ENCODE assay signal across 15 cellular contexts in the genomic region with DNA sequence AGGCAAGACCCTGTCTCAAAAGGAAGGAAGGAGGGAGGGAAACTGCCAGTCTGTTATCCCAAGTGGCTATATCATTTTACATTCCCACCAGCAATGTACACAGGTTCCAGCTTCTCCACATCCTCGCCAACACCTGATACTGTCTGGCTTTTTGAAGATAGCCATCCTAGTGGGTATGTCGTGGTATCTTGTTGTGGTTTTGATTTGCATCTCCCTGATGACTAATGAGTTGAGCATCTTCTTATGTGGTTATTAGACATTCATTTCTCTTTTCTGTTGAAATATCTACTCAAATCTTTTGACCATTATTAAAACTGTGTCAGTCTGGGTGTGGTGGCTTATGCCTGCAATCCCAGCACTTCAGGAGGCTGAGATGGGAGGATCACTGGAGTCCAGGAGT. TPM values are rescaled to one million over a fixed set of nuclear protein-coding genes. Genes with fewer than 3 reads are reported as not detected.
A peak's percentile ranks its signal among the peaks of the same experiment; 100 is the strongest.
DNase-seq lines count a peak whose midpoint lies in the region; TF ChIP-seq lines count a peak whose summit lies in the region.
"Had no signal": no experiment of that assay in that cellular context is flagged by ENCODE, and none has a peak within 500 bp of the region (broad histone marks: within the 10 kb centered on the region; RNA-seq: fewer than 3 reads in every experiment).

No MANE protein-coding gene starts in this region.

- H3K4me1 ChIP-seq in fibroblast of lung (ENCODE audit: control insufficient read depth, extremely low read depth, insufficient read depth, low read length), result peaks cover 2% of the 10 kb centered on the region
- H3K4me1 ChIP-seq: gastrocnemius medialis had no signal

- no peak overlapping the region for H3K4me2 ChIP-seq in fibroblast of lung (ENCODE audit: extremely low read depth, insufficient read depth, low read length)

- no peaks in the 10 kb centered on the region for H4K20me1 ChIP-seq in fibroblast of lung (ENCODE audit: control insufficient read depth, extremely low read depth, insufficient read depth, low read length)

- no peaks in the 10 kb centered on the region for H3K36me3 ChIP-seq in fibroblast of lung (ENCODE audit: control insufficient read depth, insufficient read depth, low read length)
- H3K36me3 ChIP-seq: gastrocnemius medialis, thoracic aorta had no signal

- no peaks in the 10 kb centered on the region for H3K27me3 ChIP-seq in fibroblast of lung (ENCODE audit: control insufficient read depth, insufficient read depth, low read length)
- H3K27me3 ChIP-seq: gastrocnemius medialis had no signal

- TF ChIP-seq CTCF in HFF-Myc (IDR thresholded peaks at IDR 0.05; ENCODE audit: low read depth, low read length, missing control alignments), result no peak
- TF ChIP-seq CTCF in fibroblast of lung (conservative IDR thresholded peaks at IDR 0.05 in 1 of 2, IDR thresholded peaks at IDR 0.05 in 1 of 2; ENCODE audit: low read depth in 1 of 2, low read length in 2 of 2), result no peak

- H3K79me2 ChIP-seq in fibroblast of lung (ENCODE audit: control insufficient read depth, insufficient read depth, low read length), result no peaks in the 10 kb centered on the region

- DNase-seq in EH (ENCODE audit: low read depth) (peak; percentile 72), HFF-Myc (ENCODE audit: extremely low read depth, low read depth) (peak; percentile 31), MV-4-11 (lab: John Stamatoyannopoulos, UW) (peak; percentile 9), fibroblast of lung (ENCODE audit: low read depth in 2 of 2) (peak; percentile 58 to 85), COLO668 (lab: John Stamatoyannopoulos, UW; ENCODE audit: unreplicated experiment) (no peak), iPS-NIHi7 (ENCODE audit: extremely low spot score) (no peak)
- DNase-seq in stimulated activated CD4-positive, alpha-beta T cell treated with anti-CD3 and anti-CD28 coated beads, Interleukin-2, amount 100 ng/mL, for 24 hours, result no peak
- DNase-seq in stimulated activated CD8-positive, alpha-beta memory T cell treated with anti-CD3 and anti-CD28 coated beads, Interleukin-4, amount 100 ng/mL, for 48 hours, result no peak
- DNase-seq: activated gamma-delta T cell; CD4-positive, CD25-positive, alpha-beta regulatory T cell; gastrocnemius medialis; NCI-H524; stimulated activated CD4-positive, alpha-beta T cell treated with anti-CD3 and anti-CD28 coated beads, Interleukin-15, amount 100 ng/mL, for 24 hours; T-helper 9 cell had no signal

- no peak overlapping the region for H3K27ac ChIP-seq in fibroblast of lung (ENCODE audit: insufficient read depth, low read length)
- H3K27ac ChIP-seq: gastrocnemius medialis, thoracic aorta had no signal

- H3K4me3 ChIP-seq in HFF-Myc (replicated peaks; ENCODE audit: low read depth, low read length), result no peak overlapping the region
- no peak overlapping the region for H3K4me3 ChIP-seq in fibroblast of lung (replicated peaks in 1 of 4; ENCODE audit: control extremely low read depth in 1 of 4, insufficient read depth in 1 of 4, low read depth in 3 of 4, low read length in 4 of 4)
- H3K4me3 ChIP-seq: gastrocnemius medialis, thoracic aorta had no signal

- H3K9me3 ChIP-seq in fibroblast of lung (ENCODE audit: control insufficient read depth, insufficient read depth, low read depth, low read length), result no peaks in the 10 kb centered on the region
- H3K9me3 ChIP-seq: gastrocnemius medialis, thoracic aorta had no signal

- H2AFZ ChIP-seq in fibroblast of lung (ENCODE audit: low read length), result no peak overlapping the region

- H3K9ac ChIP-seq in fibroblast of lung (ENCODE audit: insufficient read depth, low read length), result no peak overlapping the region

RNA-seq across cellular contexts. Expression of gene ARID1B, which starts 47.9 kb away (rescaled TPM):
- total RNA-seq in fibroblast of lung, result 29.3 and 41.9 TPM in 2 replicates
- polyA plus RNA-seq in fibroblast of lung, result 15.4 and 18.6 TPM in 2 replicates
- 19.9 and 21.1 TPM in 2 replicates for polyA plus RNA-seq in fibroblast of lung (2012)
- 115 and 117 TPM in 2 replicates for polyA minus RNA-seq in fibroblast of lung (ENCODE audit: low replicate concordance)

Comparison
In these comparisons a context has a peak if more than half of its experiments do, and no peak if none do; other contexts are left out.
1. DNase-seq: peak in EH (single experiment), HFF-Myc (single experiment), MV-4-11 (single experiment) and fibroblast of lung (2 of 2); none in stimulated activated CD4-positive, alpha-beta T cell treated with anti-CD3 and anti-CD28 coated beads, Interleukin-2, amount 100 ng/mL, for 24 hours (0 of 2), COLO668 (single experiment), iPS-NIHi7 (single experiment) and stimulated activated CD8-positive, alpha-beta memory T cell treated with anti-CD3 and anti-CD28 coated beads, Interleukin-4, amount 100 ng/mL, for 48 hours (single experiment).